Comparison of ENCODE assay signal across 2 cellular contexts in genomic region chr5:88895681-88896501, GRCh38.
TF ChIP-seq lines count a peak whose summit lies in the region.

No MANE protein-coding gene starts in this region.

TF ChIP-seq in HepG2, 621 proteins besides CTCF, POLR2A, EP300 and RAD21:
- TF ChIP-seq ZNF646 (CRISPR knock-in tag; IDR thresholded peaks at IDR 0.05) (no peak), CEBPB (IDR thresholded peaks at IDR 0.05; ENCODE audit: borderline replicate concordance, low read depth, low read length) (peak; percentile 40; the same call in 1 of the 2 replicates), KLF6 (CRISPR knock-in tag; IDR thresholded peaks at IDR 0.05) (no peak), SRSF9 (IDR thresholded peaks at IDR 0.05; ENCODE audit: borderline replicate concordance, insufficient read depth, low read depth, low read length, poor library complexity, severe bottlenecking) (no peak), POLR2G (IDR thresholded peaks at IDR 0.05; ENCODE audit: low read depth, low read length) (no peak)

TF ChIP-seq in WTC11, 78 proteins besides CTCF, POLR2A, EP300 and RAD21:
- TF ChIP-seq ZNF281 (CRISPR knock-in tag; IDR thresholded peaks at IDR 0.05) (no peak), USF2 (CRISPR knock-in tag; IDR thresholded peaks at IDR 0.05) (0 out of 2 replicates have a peak, but pooled peaks have one; percentile 11)
